In genomic region chr2:241965931-241966412, GRCh38 we compare ENCODE assay signal across 8 cellular contexts.
A peak's percentile ranks its signal among the peaks of the same experiment; 100 is the strongest.
DNase-seq lines count a peak whose midpoint lies in the region; ATAC-seq and TF ChIP-seq lines count a peak whose summit lies in the region.

No MANE protein-coding gene starts in this region.

- WGBS in thymus: 3% methylated on average over 11 of the region's 11 CpGs

- peak overlapping the region; percentile 65 for H3K27ac ChIP-seq in osteoblast (ENCODE audit: low read depth, low read length)
- H3K27ac ChIP-seq in thymus (ENCODE audit: low read depth): peak overlapping the region; percentile 84

- TF ChIP-seq CTCF in fibroblast of mammary gland (conservative IDR thresholded peaks at IDR 0.05; ENCODE audit: control insufficient read depth, insufficient read depth, low read depth, low read length): no peak
- no peak for TF ChIP-seq CTCF in osteoblast (IDR thresholded peaks at IDR 0.05; ENCODE audit: extremely low read depth, low read depth, low read length)

- no peaks in the 10 kb centered on the region for H3K9me3 ChIP-seq in osteoblast (ENCODE audit: low read depth, low read length)
- H3K9me3 ChIP-seq in thymus (ENCODE audit: control insufficient read depth): no peaks in the 10 kb centered on the region

- peak; percentile 57 for DNase-seq in NCI-H2107 treated with DMSO at 0.1 percent for 48 hours (lab: John Stamatoyannopoulos, UW; ENCODE audit: unreplicated experiment)
- peak; percentile 36 to 50 (median 49) for DNase-seq in activated CD8-positive, alpha-beta memory T cell treated with anti-CD3 and anti-CD28 coated beads for 48 hours (ENCODE audit: low read depth in 2 of 3, low spot score in 2 of 3)
- DNase-seq in fibroblast of mammary gland (ENCODE audit: low read depth): peak; percentile 86
- peak; percentile 96 for DNase-seq in osteoblast (ENCODE audit: insufficient read length, low spot score, missing footprints)
- no peak for DNase-seq in NCI-H2081 (lab: John Stamatoyannopoulos, UW)

- no peaks in the 10 kb centered on the region for H3K36me3 ChIP-seq in osteoblast (ENCODE audit: insufficient read depth, low read length)
- peaks cover 12% of the 10 kb centered on the region for H3K36me3 ChIP-seq in thymus (ENCODE audit: control insufficient read depth, insufficient read depth)

- H3K4me3 ChIP-seq in fibroblast of mammary gland (ENCODE audit: control insufficient read depth, low read depth, low read length): peak overlapping the region; percentile 19
- H3K4me3 ChIP-seq in osteoblast (ENCODE audit: insufficient read depth, low read length): peak overlapping the region; percentile 66
- H3K4me3 ChIP-seq in thymus (ENCODE audit: low read length): peak overlapping the region; percentile 29

- no peaks in the 10 kb centered on the region for H4K20me1 ChIP-seq in osteoblast (ENCODE audit: insufficient read depth, low read length)

- no peaks in the 10 kb centered on the region for H3K79me2 ChIP-seq in osteoblast (ENCODE audit: insufficient read depth, low read length)

- H3K4me1 ChIP-seq in osteoblast (ENCODE audit: insufficient read depth, low read length): peaks cover 14% of the 10 kb centered on the region
- peaks cover 6% of the 10 kb centered on the region for H3K4me1 ChIP-seq in thymus (ENCODE audit: control insufficient read depth, insufficient read depth, low read length)

- peak overlapping the region; percentile 91 for H3K4me2 ChIP-seq in osteoblast (ENCODE audit: insufficient read depth, low read length)

- H2AFZ ChIP-seq in osteoblast (ENCODE audit: low read length): peak overlapping the region; percentile 92

- H3K27me3 ChIP-seq in osteoblast (ENCODE audit: insufficient read depth, low read length): peaks cover 6% of the 10 kb centered on the region
- H3K27me3 ChIP-seq in thymus (ENCODE audit: control insufficient read depth, insufficient read depth): no peaks in the 10 kb centered on the region

- ATAC-seq in GM18502 (IDR thresholded peaks at IDR 0.05; ENCODE audit: poor library complexity, unreplicated experiment) (peak; percentile 87), HG02623 (IDR thresholded peaks at IDR 0.05; ENCODE audit: unreplicated experiment) (peak; percentile 83)

Comparison
In these comparisons a context has a peak if more than half of its experiments do, and no peak if none do; other contexts are left out.
1. DNase-seq: peak in NCI-H2107 treated with DMSO at 0.1 percent for 48 hours (single experiment), activated CD8-positive, alpha-beta memory T cell treated with anti-CD3 and anti-CD28 coated beads for 48 hours (3 of 3), fibroblast of mammary gland (single experiment) and osteoblast (single experiment); none in NCI-H2081 (0 of 2).
2. Peak in every context shown above with its lines, with median percentiles within 50 percentile points of each other: H3K4me3 ChIP-seq.